In the genomic region with DNA sequence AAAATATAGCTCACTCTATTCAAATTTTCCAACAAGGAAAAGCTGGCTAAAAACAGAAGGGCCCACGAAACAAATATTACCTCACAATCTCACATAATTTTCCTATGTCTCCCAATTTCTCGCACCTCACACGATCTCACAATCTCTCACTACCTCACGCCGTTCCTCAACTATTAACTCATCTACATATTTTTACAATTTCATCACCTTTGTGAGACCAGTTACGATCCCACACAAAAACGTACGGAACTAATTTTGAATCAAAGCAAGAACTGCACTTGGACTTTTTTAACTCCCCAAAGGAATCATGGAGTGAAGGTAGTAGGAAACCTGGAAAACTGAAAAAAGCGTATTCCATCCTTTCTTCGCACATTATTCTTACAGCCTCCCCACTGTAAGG, we compare ENCODE assay signal across 8 cellular contexts. TPM values are rescaled to one million over a fixed set of nuclear protein-coding genes. Genes with fewer than 3 reads are reported as not detected.
DNase-seq lines count a peak whose midpoint lies in the region; ATAC-seq and TF ChIP-seq lines count a peak whose summit lies in the region.

No MANE protein-coding gene starts in this region.

- no peaks in the 10 kb centered on the region for H3K27me3 ChIP-seq in heart left ventricle
- no peaks in the 10 kb centered on the region for H3K27me3 ChIP-seq in right lobe of liver

- ATAC-seq in heart left ventricle: no peak
- ATAC-seq in right lobe of liver: no peak
- no peak for ATAC-seq in GM21619 (IDR thresholded peaks at IDR 0.05; ENCODE audit: unreplicated experiment)
- ATAC-seq in HG03520 (IDR thresholded peaks at IDR 0.05; ENCODE audit: unreplicated experiment): no peak

- H3K27ac ChIP-seq in heart left ventricle: peak overlapping the region in 9 of 12 donors; percentile 84 to 94 (median 92)
- peak overlapping the region in 1 of 3 donors; percentile 68 for H3K27ac ChIP-seq in right lobe of liver
- no peak overlapping the region for H3K27ac ChIP-seq in urinary bladder (ENCODE audit: low read depth)

- WGBS in heart left ventricle, 4 donors: 29 to 35% (median 33%) methylated on average over 10 of the region's 10 CpGs
- 54% methylated on average over 10 of the region's 10 CpGs for WGBS in right lobe of liver (ENCODE audit: insufficient coverage, low coverage, low lambda C conversion rate, missing lambda C conversion rate)
- WGBS in urinary bladder: 23% methylated on average over 10 of the region's 10 CpGs

- intact Hi-C loops in heart left ventricle (cut with DNase I) (loop anchor here in 2 of 10 donors (2.0 kb wide), 2 partner anchors 73 to 75 kb away; no protein-coding TSS in a partner anchor), cardiac septum (cut with DNase I) (no loop called here), right lobe of liver (cut with DNase I) (no loop called here)

- TF ChIP-seq POLR2A in heart left ventricle (IDR thresholded peaks at IDR 0.05) (no peak), right lobe of liver (IDR thresholded peaks at IDR 0.05) (no peak)

- DNase-seq in heart left ventricle (no peak), cardiac septum (ENCODE audit: low spot score) (no peak), astrocyte of the cerebellum (ENCODE audit: low read depth) (no peak), right lobe of liver (no peak), A172 (ENCODE audit: low spot score) (no peak)

- peaks cover 0 to 5% (median 0%) of the 10 kb centered on the region in 12 donors for H3K9me3 ChIP-seq in heart left ventricle
- H3K9me3 ChIP-seq in right lobe of liver: no peaks in the 10 kb centered on the region

- no peak for TF ChIP-seq CTCF in heart left ventricle (IDR thresholded peaks at IDR 0.05)
- no peak for TF ChIP-seq CTCF in astrocyte of the cerebellum (IDR thresholded peaks at IDR 0.05; ENCODE audit: low read depth, low read length, missing control alignments)
- no peak for TF ChIP-seq CTCF in right lobe of liver (IDR thresholded peaks at IDR 0.05)

- H3K36me3 ChIP-seq in heart left ventricle (peaks cover 0 to 7% (median 0%) of the 10 kb centered on the region in 9 donors), right lobe of liver (no peaks in the 10 kb centered on the region), urinary bladder (ENCODE audit: insufficient read depth) (no peaks in the 10 kb centered on the region)

- H3K4me3 ChIP-seq in heart left ventricle (peak overlapping the region; percentile 76 to 98 (median 90)), astrocyte of the cerebellum (ENCODE audit: low read depth, low read length) (peak overlapping the region; percentile 89), right lobe of liver (peak overlapping the region; percentile 89 to 100 (median 89)), urinary bladder (ENCODE audit: low read depth, low read length) (peak overlapping the region; percentile 87)

- H3K4me1 ChIP-seq in heart left ventricle (peaks cover 0 to 23% (median 10%) of the 10 kb centered on the region in 12 donors), right lobe of liver (peaks cover 0 to 6% (median 0%) of the 10 kb centered on the region in 4 donors), urinary bladder (ENCODE audit: insufficient read depth) (no peaks in the 10 kb centered on the region)

- in situ Hi-C loops in astrocyte of the cerebellum (cut with HindIII; ENCODE audit: low sequenced_read_pairs): no loop called here

RNA-seq across cellular contexts. Expression of a gene that starts 1.1 kb away (rescaled TPM):
- total RNA-seq in heart left ventricle: 10 to 100 TPM; 28.5 to 43.8 (median 37.9) TPM
- 10 to 100 TPM; 24.6 to 51.7 TPM for polyA plus RNA-seq in heart left ventricle
- 31.2 TPM for total RNA-seq in cardiac septum
- 10 to 100 TPM in 2 of 6 experiments, 1 to 10 TPM in 4; 7.0 to 10.5 (median 9.9) TPM for total RNA-seq in right lobe of liver
- 53.3 TPM for total RNA-seq in urinary bladder
- polyA plus RNA-seq in urinary bladder: 60.4 TPM
- total RNA-seq in A172 (2014; rRNA removed; shearing (Covaris generic)): 164 and 188 TPM in 2 replicates

RNA-seq across cellular contexts. Expression of a gene that starts 7.4 kb away (rescaled TPM):
- total RNA-seq in heart left ventricle: 10 to 100 TPM in 7 of 9 donors, 1 to 10 TPM in 2; 8.5 to 25.0 (median 11.3) TPM
- polyA plus RNA-seq in heart left ventricle: 10 to 100 TPM in 1 of 2 donors, 1 to 10 TPM in 1; 5.2 to 30.8 TPM
- total RNA-seq in cardiac septum: 11.4 TPM
- total RNA-seq in right lobe of liver: 10 to 100 TPM in 3 of 6 experiments, 1 to 10 TPM in 3; 7.2 to 11.7 (median 9.2) TPM
- 7.3 TPM for total RNA-seq in urinary bladder
- polyA plus RNA-seq in urinary bladder: 20.7 TPM
- 15.1 and 24.8 TPM in 2 replicates for total RNA-seq in A172 (2014; rRNA removed; shearing (Covaris generic))

RNA-seq across cellular contexts. Expression of a gene that starts 52.0 kb away (rescaled TPM):
- total RNA-seq in heart left ventricle (1,000 to 10,000 TPM in 1 of 9 donors, 100 to 1,000 TPM in 8; 375 to 1,055 (median 606) TPM), cardiac septum (604 TPM), right lobe of liver (100 to 1,000 TPM in 4 of 6 experiments, 10 to 100 TPM in 2; 63.1 to 156 (median 117) TPM), urinary bladder (53.1 TPM)
- polyA plus RNA-seq in heart left ventricle (100 to 1,000 TPM; 254 to 385 TPM), urinary bladder (163 TPM)
- 73.6 and 140 TPM in 2 replicates for total RNA-seq in A172 (2014; rRNA removed; shearing (Covaris generic))
